Comparison of ENCODE assay signal across 1 cellular context in the genomic region with DNA sequence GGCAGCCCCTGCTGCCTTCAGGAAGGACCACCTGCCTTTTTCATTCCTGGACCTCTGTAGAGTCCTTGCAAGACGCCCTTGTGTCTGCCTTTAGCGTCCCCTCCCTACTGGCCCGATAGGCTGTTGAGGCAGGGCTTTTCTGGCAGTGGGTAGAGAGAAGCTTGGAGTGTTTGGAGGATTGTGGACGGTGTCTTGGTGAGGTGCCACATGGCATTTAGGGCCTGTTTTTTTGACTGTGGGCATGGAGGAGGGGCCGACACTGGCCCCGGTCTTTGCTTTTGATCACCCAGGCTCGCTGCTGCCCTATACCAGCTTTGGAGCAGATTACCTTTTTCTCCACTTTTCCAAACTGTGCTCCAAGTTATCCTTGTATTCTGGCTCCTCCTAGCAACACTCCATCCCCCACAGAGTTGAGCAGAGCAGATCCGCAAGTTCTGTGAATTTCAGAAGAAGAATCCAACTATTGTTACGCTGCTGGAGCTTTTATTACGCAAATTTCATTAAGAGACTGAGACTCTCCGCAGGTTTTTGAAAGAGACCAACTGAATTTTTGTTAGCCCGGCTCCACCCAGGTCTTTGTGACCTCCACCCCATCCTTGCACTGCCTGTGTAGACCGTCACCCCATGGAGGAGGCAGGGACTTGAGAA.
TF ChIP-seq lines count a peak whose summit lies in the region.

No MANE protein-coding gene starts in this region.

TF ChIP-seq in WTC11, 78 proteins besides CTCF, POLR2A, EP300 and RAD21:
- TF ChIP-seq, protein P1, sequence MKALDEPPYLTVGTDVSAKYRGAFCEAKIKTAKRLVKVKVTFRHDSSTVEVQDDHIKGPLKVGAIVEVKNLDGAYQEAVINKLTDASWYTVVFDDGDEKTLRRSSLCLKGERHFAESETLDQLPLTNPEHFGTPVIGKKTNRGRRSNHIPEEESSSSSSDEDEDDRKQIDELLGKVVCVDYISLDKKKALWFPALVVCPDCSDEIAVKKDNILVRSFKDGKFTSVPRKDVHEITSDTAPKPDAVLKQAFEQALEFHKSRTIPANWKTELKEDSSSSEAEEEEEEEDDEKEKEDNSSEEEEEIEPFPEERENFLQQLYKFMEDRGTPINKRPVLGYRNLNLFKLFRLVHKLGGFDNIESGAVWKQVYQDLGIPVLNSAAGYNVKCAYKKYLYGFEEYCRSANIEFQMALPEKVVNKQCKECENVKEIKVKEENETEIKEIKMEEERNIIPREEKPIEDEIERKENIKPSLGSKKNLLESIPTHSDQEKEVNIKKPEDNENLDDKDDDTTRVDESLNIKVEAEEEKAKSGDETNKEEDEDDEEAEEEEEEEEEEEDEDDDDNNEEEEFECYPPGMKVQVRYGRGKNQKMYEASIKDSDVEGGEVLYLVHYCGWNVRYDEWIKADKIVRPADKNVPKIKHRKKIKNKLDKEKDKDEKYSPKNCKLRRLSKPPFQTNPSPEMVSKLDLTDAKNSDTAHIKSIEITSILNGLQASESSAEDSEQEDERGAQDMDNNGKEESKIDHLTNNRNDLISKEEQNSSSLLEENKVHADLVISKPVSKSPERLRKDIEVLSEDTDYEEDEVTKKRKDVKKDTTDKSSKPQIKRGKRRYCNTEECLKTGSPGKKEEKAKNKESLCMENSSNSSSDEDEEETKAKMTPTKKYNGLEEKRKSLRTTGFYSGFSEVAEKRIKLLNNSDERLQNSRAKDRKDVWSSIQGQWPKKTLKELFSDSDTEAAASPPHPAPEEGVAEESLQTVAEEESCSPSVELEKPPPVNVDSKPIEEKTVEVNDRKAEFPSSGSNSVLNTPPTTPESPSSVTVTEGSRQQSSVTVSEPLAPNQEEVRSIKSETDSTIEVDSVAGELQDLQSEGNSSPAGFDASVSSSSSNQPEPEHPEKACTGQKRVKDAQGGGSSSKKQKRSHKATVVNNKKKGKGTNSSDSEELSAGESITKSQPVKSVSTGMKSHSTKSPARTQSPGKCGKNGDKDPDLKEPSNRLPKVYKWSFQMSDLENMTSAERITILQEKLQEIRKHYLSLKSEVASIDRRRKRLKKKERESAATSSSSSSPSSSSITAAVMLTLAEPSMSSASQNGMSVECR (CRISPR knock-in tag; IDR thresholded peaks at IDR 0.05; ENCODE audit: borderline replicate concordance), result no peak
- TF ChIP-seq GRHL2 (CRISPR knock-in tag; IDR thresholded peaks at IDR 0.05; ENCODE audit: insufficient replicate concordance, severe bottlenecking) (no peak), GABPB1 (CRISPR knock-in tag; IDR thresholded peaks at IDR 0.05) (no peak), RORB (CRISPR knock-in tag; IDR thresholded peaks at IDR 0.05) (no peak), ATF1 (CRISPR knock-in tag; IDR thresholded peaks at IDR 0.05) (no peak), SMAD3 (CRISPR knock-in tag; IDR thresholded peaks at IDR 0.05; ENCODE audit: borderline replicate concordance) (no peak)
- TF ChIP-seq, protein P2, sequence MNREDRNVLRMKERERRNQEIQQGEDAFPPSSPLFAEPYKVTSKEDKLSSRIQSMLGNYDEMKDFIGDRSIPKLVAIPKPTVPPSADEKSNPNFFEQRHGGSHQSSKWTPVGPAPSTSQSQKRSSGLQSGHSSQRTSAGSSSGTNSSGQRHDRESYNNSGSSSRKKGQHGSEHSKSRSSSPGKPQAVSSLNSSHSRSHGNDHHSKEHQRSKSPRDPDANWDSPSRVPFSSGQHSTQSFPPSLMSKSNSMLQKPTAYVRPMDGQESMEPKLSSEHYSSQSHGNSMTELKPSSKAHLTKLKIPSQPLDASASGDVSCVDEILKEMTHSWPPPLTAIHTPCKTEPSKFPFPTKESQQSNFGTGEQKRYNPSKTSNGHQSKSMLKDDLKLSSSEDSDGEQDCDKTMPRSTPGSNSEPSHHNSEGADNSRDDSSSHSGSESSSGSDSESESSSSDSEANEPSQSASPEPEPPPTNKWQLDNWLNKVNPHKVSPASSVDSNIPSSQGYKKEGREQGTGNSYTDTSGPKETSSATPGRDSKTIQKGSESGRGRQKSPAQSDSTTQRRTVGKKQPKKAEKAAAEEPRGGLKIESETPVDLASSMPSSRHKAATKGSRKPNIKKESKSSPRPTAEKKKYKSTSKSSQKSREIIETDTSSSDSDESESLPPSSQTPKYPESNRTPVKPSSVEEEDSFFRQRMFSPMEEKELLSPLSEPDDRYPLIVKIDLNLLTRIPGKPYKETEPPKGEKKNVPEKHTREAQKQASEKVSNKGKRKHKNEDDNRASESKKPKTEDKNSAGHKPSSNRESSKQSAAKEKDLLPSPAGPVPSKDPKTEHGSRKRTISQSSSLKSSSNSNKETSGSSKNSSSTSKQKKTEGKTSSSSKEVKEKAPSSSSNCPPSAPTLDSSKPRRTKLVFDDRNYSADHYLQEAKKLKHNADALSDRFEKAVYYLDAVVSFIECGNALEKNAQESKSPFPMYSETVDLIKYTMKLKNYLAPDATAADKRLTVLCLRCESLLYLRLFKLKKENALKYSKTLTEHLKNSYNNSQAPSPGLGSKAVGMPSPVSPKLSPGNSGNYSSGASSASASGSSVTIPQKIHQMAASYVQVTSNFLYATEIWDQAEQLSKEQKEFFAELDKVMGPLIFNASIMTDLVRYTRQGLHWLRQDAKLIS (CRISPR knock-in tag; IDR thresholded peaks at IDR 0.05; ENCODE audit: borderline replicate concordance), result no peak
